13 cellular contexts compared by ENCODE assay signal in genomic region chr15:82946155-82946701, GRCh38. TPM values are rescaled to one million over a fixed set of nuclear protein-coding genes. Genes with fewer than 3 reads are reported as not detected.
DNase-seq lines count a peak whose midpoint lies in the region; ATAC-seq and TF ChIP-seq lines count a peak whose summit lies in the region.
"Had no signal": no experiment of that assay in that cellular context is flagged by ENCODE, and none has a peak within 500 bp of the region (broad histone marks: within the 10 kb centered on the region; RNA-seq: fewer than 3 reads in every experiment).

No MANE protein-coding gene starts in this region.

- peaks cover 41% of the 10 kb centered on the region for H3K4me1 Mint-ChIP-seq in Calu3 (ENCODE audit: low read depth, unreplicated experiment)
- peaks cover 11% of the 10 kb centered on the region for H3K4me1 Mint-ChIP-seq in stimulated activated memory B cell treated with anti-CD40 and anti-IgM and Interleukin-4, amounts not matched to agents 10 μg/mL and 1 μg/mL and 100 μg/mL, for 72 hours

- H3K27ac Mint-ChIP-seq in Calu3 (ENCODE audit: unreplicated experiment) = peak overlapping the region; percentile 5
- peak overlapping the region; percentile 1 for H3K27ac Mint-ChIP-seq in stimulated activated memory B cell treated with anti-CD40 and anti-IgM and Interleukin-4, amounts not matched to agents 10 μg/mL and 1 μg/mL and 100 μg/mL, for 72 hours
- H3K27ac Mint-ChIP-seq: B cell; CD4-positive, alpha-beta T cell; H9 had no signal

- DNase-seq in Calu3 (no peak), left lobe of liver (ENCODE audit: low spot score) (no peak), OCI-M1 (lab: John Stamatoyannopoulos, UW) (no peak), EL (no peak)
- DNase-seq: Caco-2; CD4-positive, alpha-beta T cell; DMS153; DMS79; GF-D8; H9 had no signal

- intact Hi-C loops in Calu3 (cut with micrococcal nuclease; ENCODE audit: unreplicated experiment) = no loop called here

- no peaks in the 10 kb centered on the region for H3K9me3 Mint-ChIP-seq in Calu3 (ENCODE audit: low read depth, unreplicated experiment)
- peaks cover 3% of the 10 kb centered on the region for H3K9me3 Mint-ChIP-seq in stimulated activated memory B cell treated with anti-CD40 and anti-IgM and Interleukin-4, amounts not matched to agents 10 μg/mL and 1 μg/mL and 100 μg/mL, for 72 hours
- H3K9me3 Mint-ChIP-seq: CD4-positive, alpha-beta T cell; H9 had no signal

- H3K36me3 Mint-ChIP-seq in Calu3 (ENCODE audit: insufficient read depth, unreplicated experiment) = peaks cover 6% of the 10 kb centered on the region
- peaks cover 24% of the 10 kb centered on the region for H3K36me3 Mint-ChIP-seq in stimulated activated memory B cell treated with anti-CD40 and anti-IgM and Interleukin-4, amounts not matched to agents 10 μg/mL and 1 μg/mL and 100 μg/mL, for 72 hours

- no peak for TF ChIP-seq CTCF in Calu3 (IDR thresholded peaks at IDR 0.05; ENCODE audit: unreplicated experiment)

- H3K4me3 Mint-ChIP-seq in Calu3 (ENCODE audit: low read depth, unreplicated experiment) = no peak overlapping the region
- no peak overlapping the region for H3K4me3 Mint-ChIP-seq in stimulated activated memory B cell treated with anti-CD40 and anti-IgM and Interleukin-4, amounts not matched to agents 10 μg/mL and 1 μg/mL and 100 μg/mL, for 72 hours
- H3K4me3 Mint-ChIP-seq: B cell; CD4-positive, alpha-beta T cell; H9 had no signal

- peak; percentile 65 for ATAC-seq in left lobe of liver
- ATAC-seq in stimulated activated memory B cell treated with anti-CD40 and anti-IgM and Interleukin-4, amounts not matched to agents 10 μg/mL and 1 μg/mL and 100 μg/mL, for 72 hours = no peak
- ATAC-seq in GM21360 (IDR thresholded peaks at IDR 0.05; ENCODE audit: unreplicated experiment) = no peak

- CTCF ChIA-PET in Calu3 (lab: Charles Lee) = no interaction called here

- H3K27me3 Mint-ChIP-seq in Calu3 (ENCODE audit: unreplicated experiment) = no peaks in the 10 kb centered on the region
- peaks cover 14% of the 10 kb centered on the region for H3K27me3 Mint-ChIP-seq in stimulated activated memory B cell treated with anti-CD40 and anti-IgM and Interleukin-4, amounts not matched to agents 10 μg/mL and 1 μg/mL and 100 μg/mL, for 72 hours

- no TSS peak for BruUV-seq in Calu3 (replicated peaks; lab: Mats Ljungman, UMichigan)

RNA-seq across cellular contexts. Expression of gene HOMER2, which starts 6.3 kb away (rescaled TPM):
- total RNA-seq in Calu3 (2022) (32.2 and 49.4 TPM in 2 replicates), left lobe of liver (61.3 TPM)

RNA-seq across cellular contexts. Expression of gene RAMAC, which starts 39.8 kb away (rescaled TPM):
- total RNA-seq in Calu3 (2022) (31.5 and 34.5 TPM in 2 replicates), left lobe of liver (9.6 TPM)
